ENCODE assay signal across 8 cellular contexts in genomic region chr18:48541026-48541746, GRCh38. TPM values are rescaled to one million over a fixed set of nuclear protein-coding genes. Genes with fewer than 3 reads are reported as not detected.
DNase-seq lines count a peak whose midpoint lies in the region; ATAC-seq and TF ChIP-seq lines count a peak whose summit lies in the region.

No MANE protein-coding gene starts in this region.

- TF ChIP-seq CTCF in Panc1 (IDR thresholded peaks at IDR 0.05): no peak

- POLR2A ChIA-PET in Panc1 (lab: Charles Lee): no interaction called here

- no peaks in the 10 kb centered on the region for H3K27me3 ChIP-seq in Panc1 (ENCODE audit: control insufficient read depth, insufficient read depth, low read length)

- peak overlapping the region; percentile 81 to 82 for H3K4me3 ChIP-seq in Panc1 (ENCODE audit: low read depth in 2 of 2, low read length in 2 of 2)

- peak overlapping the region; percentile 75 for H3K27ac ChIP-seq in Panc1 (ENCODE audit: low read length)
- peak overlapping the region; percentile 36 for H3K27ac ChIP-seq in adipose tissue (ENCODE audit: low read depth, low read length)

- H3K4me1 ChIP-seq in Panc1 (ENCODE audit: control insufficient read depth, insufficient read depth, low read length): peaks cover 22% of the 10 kb centered on the region

- WGBS in adipose tissue, 3 donors: 1 to 3% (median 2%) methylated on average over 56 to 62 of the region's 62 CpGs

- peak; percentile 49 for ATAC-seq in GM18498 (IDR thresholded peaks at IDR 0.05; ENCODE audit: unreplicated experiment)
- peak; percentile 48 for ATAC-seq in HG03354 (IDR thresholded peaks at IDR 0.05; ENCODE audit: poor library complexity, severe bottlenecking, unreplicated experiment)
- ATAC-seq in Panc1: peak; percentile 70
- ATAC-seq in HG02970 (IDR thresholded peaks at IDR 0.05; ENCODE audit: low FRiP score, unreplicated experiment): no peak

- DNase-seq in AG08395 (ENCODE audit: low spot score) (peak; percentile 79), Panc1 (ENCODE audit: low read depth, low spot score) (no peak), cardiac septum (ENCODE audit: low spot score) (peak; percentile 90), nucleus accumbens (lab: John Stamatoyannopoulos, UW) (peak in 49 of 56 donors; percentile 22 to 78 (median 61))

- CTCF ChIA-PET in Panc1 (lab: Charles Lee): no interaction called here

- H3K36me3 ChIP-seq in Panc1 (ENCODE audit: control insufficient read depth, insufficient read depth, low read length): no peaks in the 10 kb centered on the region

- in situ Hi-C loops in Panc1 (cut with HindIII; ENCODE audit: low pct_unique_long_range_greater_than_20kb, low sequenced_read_pairs): no loop called here

- BruUV-seq in Panc1 (replicated peaks; lab: Mats Ljungman, UMichigan): no TSS peak

- intact Hi-C loops in Panc1 (cut with micrococcal nuclease; ENCODE audit: unreplicated experiment) (no loop called here), cardiac septum (cut with DNase I) (loop anchor here (5.0 to 10.0 kb wide), 2 partner anchors 121 to 394 kb away; no protein-coding TSS in a partner anchor)

- no peaks in the 10 kb centered on the region for H3K9me3 ChIP-seq in Panc1 (ENCODE audit: control insufficient read depth, insufficient read depth, low read depth, low read length)

RNA-seq across cellular contexts. Expression of gene CTIF, which starts 2.4 kb away (rescaled TPM):
- 26.5 TPM for total RNA-seq in Panc1 (2021; ENCODE audit: unreplicated experiment)
- polyA plus RNA-seq in Panc1 (2012; ENCODE audit: insufficient read length): 18.6 TPM
- polyA plus RNA-seq in adipose tissue: 10 to 100 TPM; 11.7 to 74.2 (median 39.8) TPM
- 84.3 TPM for total RNA-seq in cardiac septum
